ENCODE assay signal across 3 cellular contexts in genomic region chr13:38922170-38922569, GRCh38.
A peak's percentile ranks its signal among the peaks of the same experiment; 100 is the strongest.
TF ChIP-seq lines count a peak whose summit lies in the region.

No MANE protein-coding gene starts in this region.

TF ChIP-seq in IMR-90, 13 proteins besides CTCF, POLR2A, EP300 and RAD21:
- TF ChIP-seq SMC3 (IDR thresholded peaks at IDR 0.05; ENCODE audit: low read depth, low read length): no peak
- TF ChIP-seq MAZ (IDR thresholded peaks at IDR 0.05; ENCODE audit: borderline replicate concordance, low read depth, low read length): no peak
- TF ChIP-seq MAFK (IDR thresholded peaks at IDR 0.05; ENCODE audit: low read depth, low read length): peak; percentile 38
- TF ChIP-seq RFX5 (IDR thresholded peaks at IDR 0.05; ENCODE audit: low read depth, low read length): no peak
- no peak for TF ChIP-seq CHD1 (IDR thresholded peaks at IDR 0.05; ENCODE audit: low read depth, low read length)
- TF ChIP-seq NFE2L2 (IDR thresholded peaks at IDR 0.05; ENCODE audit: low read depth, low read length): no peak

TF ChIP-seq in H1, 55 proteins besides CTCF, POLR2A, EP300 and RAD21:
- TF ChIP-seq SP1 (IDR thresholded peaks at IDR 0.05; ENCODE audit: low read depth, low read length): no peak
- TF ChIP-seq EZH2 (IDR thresholded peaks at IDR 0.05; ENCODE audit: low read depth, low read length, severe bottlenecking): no peak
- no peak for TF ChIP-seq TEAD4 (IDR thresholded peaks at IDR 0.05; ENCODE audit: low read depth, low read length)
- TF ChIP-seq SP2 (IDR thresholded peaks at IDR 0.05; ENCODE audit: low read length): no peak
- no peak for TF ChIP-seq POU5F1 (IDR thresholded peaks at IDR 0.05; ENCODE audit: low read depth, low read length)
- TF ChIP-seq SIN3A (conservative IDR thresholded peaks at IDR 0.05 in 1 of 2, IDR thresholded peaks at IDR 0.05 in 1 of 2; ENCODE audit: low read depth in 1 of 2, low read length in 2 of 2): no peak
- no peak for TF ChIP-seq KDM1A (IDR thresholded peaks at IDR 0.05; ENCODE audit: borderline replicate concordance, low read length)

TF ChIP-seq in SK-N-SH, 30 proteins besides CTCF, POLR2A, EP300 and RAD21:
- no peak for TF ChIP-seq GATA2 (CRISPR knock-in tag; IDR thresholded peaks at IDR 0.05)
- TF ChIP-seq YY1 (IDR thresholded peaks at IDR 0.05; ENCODE audit: low read depth): no peak
- no peak for TF ChIP-seq IRF3 (IDR thresholded peaks at IDR 0.05; ENCODE audit: low read depth, low read length)
- TF ChIP-seq EZH2phosphoT487 (IDR thresholded peaks at IDR 0.05; ENCODE audit: borderline replicate concordance, low read depth): no peak
- TF ChIP-seq, protein P1, sequence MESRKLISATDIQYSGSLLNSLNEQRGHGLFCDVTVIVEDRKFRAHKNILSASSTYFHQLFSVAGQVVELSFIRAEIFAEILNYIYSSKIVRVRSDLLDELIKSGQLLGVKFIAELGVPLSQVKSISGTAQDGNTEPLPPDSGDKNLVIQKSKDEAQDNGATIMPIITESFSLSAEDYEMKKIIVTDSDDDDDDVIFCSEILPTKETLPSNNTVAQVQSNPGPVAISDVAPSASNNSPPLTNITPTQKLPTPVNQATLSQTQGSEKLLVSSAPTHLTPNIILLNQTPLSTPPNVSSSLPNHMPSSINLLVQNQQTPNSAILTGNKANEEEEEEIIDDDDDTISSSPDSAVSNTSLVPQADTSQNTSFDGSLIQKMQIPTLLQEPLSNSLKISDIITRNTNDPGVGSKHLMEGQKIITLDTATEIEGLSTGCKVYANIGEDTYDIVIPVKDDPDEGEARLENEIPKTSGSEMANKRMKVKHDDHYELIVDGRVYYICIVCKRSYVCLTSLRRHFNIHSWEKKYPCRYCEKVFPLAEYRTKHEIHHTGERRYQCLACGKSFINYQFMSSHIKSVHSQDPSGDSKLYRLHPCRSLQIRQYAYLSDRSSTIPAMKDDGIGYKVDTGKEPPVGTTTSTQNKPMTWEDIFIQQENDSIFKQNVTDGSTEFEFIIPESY (IDR thresholded peaks at IDR 0.05; ENCODE audit: borderline replicate concordance, low read depth): no peak
- no peak for TF ChIP-seq FOSL2 (IDR thresholded peaks at IDR 0.05; ENCODE audit: borderline replicate concordance, low read depth)
- TF ChIP-seq, protein P2, sequence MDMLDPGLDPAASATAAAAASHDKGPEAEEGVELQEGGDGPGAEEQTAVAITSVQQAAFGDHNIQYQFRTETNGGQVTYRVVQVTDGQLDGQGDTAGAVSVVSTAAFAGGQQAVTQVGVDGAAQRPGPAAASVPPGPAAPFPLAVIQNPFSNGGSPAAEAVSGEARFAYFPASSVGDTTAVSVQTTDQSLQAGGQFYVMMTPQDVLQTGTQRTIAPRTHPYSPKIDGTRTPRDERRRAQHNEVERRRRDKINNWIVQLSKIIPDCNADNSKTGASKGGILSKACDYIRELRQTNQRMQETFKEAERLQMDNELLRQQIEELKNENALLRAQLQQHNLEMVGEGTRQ (IDR thresholded peaks at IDR 0.05; ENCODE audit: borderline replicate concordance, low read depth, low read length): no peak
- no peak for TF ChIP-seq USF1 (IDR thresholded peaks at IDR 0.05; ENCODE audit: borderline replicate concordance, low read depth)
- TF ChIP-seq ELF1 (IDR thresholded peaks at IDR 0.05): no peak
